Comparison of ENCODE assay signal across 29 cellular contexts in genomic region chr1:194292912-194293311, GRCh38.
"Had no signal": no experiment of that assay in that cellular context is flagged by ENCODE, and none has a peak within 500 bp of the region (broad histone marks: within the 10 kb centered on the region; RNA-seq: fewer than 3 reads in every experiment).

No MANE protein-coding gene starts in this region.

- ATAC-seq: activated CD8-positive, alpha-beta T cell treated with anti-CD3 and anti-CD28 coated beads for 36 hours; activated naive CD8-positive, alpha-beta T cell treated with anti-CD3 and anti-CD28 coated beads, Interleukin-2, amount 50 U/mL, for 24 hours; activated T-cell treated with anti-CD3 and anti-CD28 coated beads, Interleukin-2, amount 50 U/mL, for 4 hours; body of pancreas; esophagus mucosa; gastrocnemius medialis; heart right ventricle had no signal

- H3K4me1 ChIP-seq: adrenal gland, body of pancreas, colonic mucosa, gastrocnemius medialis, heart right ventricle had no signal

- H3K4me2 ChIP-seq: hepatocyte had no signal

- H3K27me3 Mint-ChIP-seq: activated CD4-positive, alpha-beta T cell treated with anti-CD3 and anti-CD28 coated beads, Interleukin-2, amount 10 ng/mL, durations not matched to agents 7 days and 5 days; activated CD8-positive, alpha-beta T cell treated with anti-CD3 and anti-CD28 coated beads for 36 hours; activated naive CD4-positive, alpha-beta T cell treated with anti-CD3 and anti-CD28 coated beads, Interleukin-2, amount 50 U/mL, for 24 hours; activated naive CD8-positive, alpha-beta T cell treated with anti-CD3 and anti-CD28 coated beads for 36 hours; activated naive CD8-positive, alpha-beta T cell treated with anti-CD3 and anti-CD28 coated beads, Interleukin-2, amount 50 U/mL, for 24 hours had no signal

- H3K27me3 ChIP-seq: adrenal gland, body of pancreas, colonic mucosa, gastrocnemius medialis, heart right ventricle, hepatocyte had no signal

- H3K27ac ChIP-seq: adrenal gland, body of pancreas, colonic mucosa, gastrocnemius medialis, heart right ventricle, hepatocyte had no signal

- H3K79me2 ChIP-seq: hepatocyte had no signal

- H3K36me3 Mint-ChIP-seq: activated naive CD4-positive, alpha-beta T cell treated with anti-CD3 and anti-CD28 coated beads, Interleukin-2, amount 50 U/mL, for 24 hours had no signal

- H2AFZ ChIP-seq: hepatocyte had no signal

- H3K4me1 Mint-ChIP-seq: endodermal cell had no signal

- H3K9me3 Mint-ChIP-seq: activated CD4-positive, alpha-beta T cell treated with anti-CD3 and anti-CD28 coated beads, Interleukin-2, amount 10 ng/mL, durations not matched to agents 7 days and 5 days; activated CD8-positive, alpha-beta T cell treated with anti-CD3 and anti-CD28 coated beads for 36 hours; activated naive CD4-positive, alpha-beta T cell treated with anti-CD3 and anti-CD28 coated beads for 36 hours; activated naive CD4-positive, alpha-beta T cell treated with anti-CD3 and anti-CD28 coated beads, Interleukin-2, amount 50 U/mL, for 24 hours; activated naive CD8-positive, alpha-beta T cell treated with anti-CD3 and anti-CD28 coated beads for 36 hours; activated naive CD8-positive, alpha-beta T cell treated with anti-CD3 and anti-CD28 coated beads, Interleukin-2, amount 50 U/mL, for 24 hours; activated T-cell treated with anti-CD3 and anti-CD28 coated beads, Interleukin-2, amount 50 U/mL, for 4 hours; activated T-helper 2 cell treated with anti-CD3 and anti-CD28 coated beads, Interferon-gamma antibody, Interleukin-2, Interleukin-4, amounts not matched to agents 10 μg/mL and 5 μg/mL and 100 μg/mL, durations not matched to agents 14 hours and 24 hours and 36 hours; endodermal cell had no signal

- H3K4me3 Mint-ChIP-seq: activated CD4-positive, alpha-beta T cell treated with anti-CD3 and anti-CD28 coated beads, Interleukin-2, amount 10 ng/mL, durations not matched to agents 7 days and 5 days; activated CD8-positive, alpha-beta T cell treated with anti-CD3 and anti-CD28 coated beads for 36 hours; activated naive CD4-positive, alpha-beta T cell treated with anti-CD3 and anti-CD28 coated beads for 36 hours; activated naive CD4-positive, alpha-beta T cell treated with anti-CD3 and anti-CD28 coated beads, Interleukin-2, amount 50 U/mL, for 24 hours; activated naive CD8-positive, alpha-beta T cell treated with anti-CD3 and anti-CD28 coated beads for 36 hours; activated naive CD8-positive, alpha-beta T cell treated with anti-CD3 and anti-CD28 coated beads, Interleukin-2, amount 50 U/mL, for 24 hours; activated T-cell treated with anti-CD3 and anti-CD28 coated beads, Interleukin-2, amount 50 U/mL, for 4 hours; endodermal cell had no signal

- H3K36me3 ChIP-seq: adrenal gland, colonic mucosa, gastrocnemius medialis, heart right ventricle had no signal

- H3K4me3 ChIP-seq: adrenal gland, body of pancreas, colonic mucosa, gastrocnemius medialis, heart right ventricle, hepatocyte had no signal

- H3K9me3 ChIP-seq: adrenal gland, body of pancreas, colonic mucosa, gastrocnemius medialis, heart right ventricle had no signal

- DNase-seq: activated CD4-positive, alpha-beta T cell treated with anti-CD3 and anti-CD28 coated beads for 1 hour; activated CD4-positive, alpha-beta T cell treated with anti-CD3 and anti-CD28 coated beads for 4 hours; activated CD4-positive, alpha-beta T cell treated with anti-CD3 and anti-CD28 coated beads, Interleukin-2, amount 10 ng/mL, durations not matched to agents 7 days and 5 days; activated CD4-positive, alpha-beta T cell treated with anti-CD3 and anti-CD28 coated beads, Interleukin-2, amount 50 U/mL, for 48 hours; activated CD8-positive, alpha-beta memory T cell treated with anti-CD3 and anti-CD28 coated beads for 24 hours; activated CD8-positive, alpha-beta T cell treated with anti-CD3 and anti-CD28 coated beads for 36 hours; activated effector memory CD4-positive, alpha-beta T cell treated with anti-CD3 and anti-CD28 coated beads, Interleukin-2, amount 50 U/mL, for 16 hours; activated naive CD4-positive, alpha-beta T cell treated with anti-CD3 and anti-CD28 coated beads for 36 hours; activated naive CD8-positive, alpha-beta T cell treated with anti-CD3 and anti-CD28 coated beads for 36 hours; activated naive CD8-positive, alpha-beta T cell treated with anti-CD3 and anti-CD28 coated beads, Interleukin-2, amount 50 U/mL, for 24 hours; activated T-cell treated with anti-CD3 and anti-CD28 coated beads, Interleukin-2, amount 50 U/mL, for 4 hours; adrenal gland; amygdala; aorta; body of pancreas; central memory CD4-positive, alpha-beta T cell; cerebellar nuclear complex; colonic mucosa; effector memory CD4-positive, alpha-beta T cell; endodermal cell; foreskin fibroblast; gastrocnemius medialis; heart right ventricle; T-helper 1 cell; T-helper 2 cell had no signal

- H3K27ac Mint-ChIP-seq: activated CD4-positive, alpha-beta T cell treated with anti-CD3 and anti-CD28 coated beads, Interleukin-2, amount 10 ng/mL, durations not matched to agents 7 days and 5 days; activated CD8-positive, alpha-beta T cell treated with anti-CD3 and anti-CD28 coated beads for 36 hours; activated naive CD4-positive, alpha-beta T cell treated with anti-CD3 and anti-CD28 coated beads for 36 hours; activated naive CD4-positive, alpha-beta T cell treated with anti-CD3 and anti-CD28 coated beads, Interleukin-2, amount 50 U/mL, for 24 hours; activated naive CD8-positive, alpha-beta T cell treated with anti-CD3 and anti-CD28 coated beads for 36 hours; activated naive CD8-positive, alpha-beta T cell treated with anti-CD3 and anti-CD28 coated beads, Interleukin-2, amount 50 U/mL, for 24 hours; activated T-helper 2 cell treated with anti-CD3 and anti-CD28 coated beads, Interferon-gamma antibody, Interleukin-2, Interleukin-4, amounts not matched to agents 10 μg/mL and 5 μg/mL and 100 μg/mL, durations not matched to agents 14 hours and 24 hours and 36 hours; endodermal cell had no signal
